In genomic region chr9:655875-656274, GRCh38 we compare ENCODE assay signal across 12 cellular contexts.
DNase-seq lines count a peak whose midpoint lies in the region; ATAC-seq and TF ChIP-seq lines count a peak whose summit lies in the region.
"Had no signal": no experiment of that assay in that cellular context is flagged by ENCODE, and none has a peak within 500 bp of the region (broad histone marks: within the 10 kb centered on the region; RNA-seq: fewer than 3 reads in every experiment).

No MANE protein-coding gene starts in this region.

- H3K9me2 ChIP-seq in GM23248 (ENCODE audit: insufficient read depth), result no peaks in the 10 kb centered on the region

- H3K9me3 ChIP-seq in GM23248 (ENCODE audit: low read depth) (no peaks in the 10 kb centered on the region), mammary epithelial cell (replicated peaks; ENCODE audit: insufficient read depth, low read length) (no peaks in the 10 kb centered on the region), left ventricle myocardium inferior (replicated peaks) (no peaks in the 10 kb centered on the region)
- H3K9me3 ChIP-seq: mucosa of descending colon had no signal

- no peak overlapping the region for H3K9ac ChIP-seq in GM23248
- H3K9ac ChIP-seq in mammary epithelial cell (ENCODE audit: insufficient read depth, low read length), result peak overlapping the region; percentile 31

- H2AFZ ChIP-seq in GM23248 (peak overlapping the region; percentile 44; the same call in 1 of the 2 replicates), mammary epithelial cell (ENCODE audit: low read depth, low read length) (peak overlapping the region; percentile 68)

- H3K4me3 ChIP-seq in GM23248 (no peak overlapping the region), mammary epithelial cell (replicated peaks in 1 of 3; ENCODE audit: insufficient read depth in 1 of 3, low read depth in 2 of 3, low read length in 3 of 3) (no peak overlapping the region), left ventricle myocardium inferior (no peak overlapping the region)
- H3K4me3 ChIP-seq: K562, mucosa of descending colon had no signal

- CTCF ChIA-PET in mammary epithelial cell (lab: Charles Lee; ENCODE audit: low non-redundant PET), result no interaction called here

- H3F3A ChIP-seq in GM23248 (ENCODE audit: insufficient read depth), result no peaks in the 10 kb centered on the region

- no peak for TF ChIP-seq CTCF in mammary epithelial cell (conservative IDR thresholded peaks at IDR 0.05 in 1 of 2, IDR thresholded peaks at IDR 0.05 in 1 of 2; ENCODE audit: extremely low read depth in 1 of 2, insufficient read depth in 1 of 2, low read depth in 1 of 2, low read length in 2 of 2)
- TF ChIP-seq CTCF in left ventricle myocardium inferior (IDR thresholded peaks at IDR 0.05; ENCODE audit: borderline replicate concordance), result no peak

- H3K27me3 ChIP-seq in GM23248 (replicated peaks; ENCODE audit: insufficient read depth), result no peaks in the 10 kb centered on the region
- H3K27me3 ChIP-seq in mammary epithelial cell (ENCODE audit: insufficient read depth, low read length), result no peaks in the 10 kb centered on the region
- H3K27me3 ChIP-seq in left ventricle myocardium inferior (ENCODE audit: low read depth), result no peaks in the 10 kb centered on the region

- 35 to 36% methylated on average over 5 of the region's 5 CpGs for WGBS in GM23248 (ENCODE audit: low coverage in 1 of 2, low lambda C conversion rate in 2 of 2, missing lambda C conversion rate in 2 of 2), 2 experiments
- 5% methylated on average over 5 of the region's 5 CpGs for WGBS in mammary epithelial cell (ENCODE audit: low coverage, missing lambda C conversion rate)

- no peak overlapping the region for H3K4me2 ChIP-seq in GM23248 (ENCODE audit: unreplicated experiment)
- peak overlapping the region; percentile 55 for H3K4me2 ChIP-seq in mammary epithelial cell (ENCODE audit: insufficient read depth, low read depth, low read length)

- no peaks in the 10 kb centered on the region for H3K36me3 ChIP-seq in GM23248 (ENCODE audit: low read depth)
- H3K36me3 ChIP-seq in mammary epithelial cell (ENCODE audit: insufficient read depth, low read length), result no peaks in the 10 kb centered on the region
- no peaks in the 10 kb centered on the region for H3K36me3 ChIP-seq in left ventricle myocardium inferior

- peak; percentile 30 for DNase-seq in GM23248
- peak; percentile 61 for DNase-seq in mammary epithelial cell
- peak; percentile 93 for DNase-seq in left ventricle myocardium inferior
- DNase-seq in sciatic nerve (ENCODE audit: low spot score), result peak; percentile 82
- DNase-seq in NCI-H146 treated with DMSO at 0.1 percent for 48 hours (lab: John Stamatoyannopoulos, UW; ENCODE audit: unreplicated experiment), result no peak
- DNase-seq in SKM-1 treated with dmso at 0.1 percent for 144 hours (lab: John Stamatoyannopoulos, UW; ENCODE audit: unreplicated experiment), result no peak
- DNase-seq in retina, result no peak
- DNase-seq: activated T-cell treated with anti-CD3 and anti-CD28 coated beads, Interleukin-2, amount 50 U/mL, for 24 hours; stimulated activated naive CD4-positive, alpha-beta T cell had no signal

- ATAC-seq in sciatic nerve (peak; percentile 59), GM18861 (IDR thresholded peaks at IDR 0.05; ENCODE audit: unreplicated experiment) (no peak)
- ATAC-seq: K562, mucosa of descending colon had no signal

- H3K27ac ChIP-seq in GM23248 (no peak overlapping the region), mammary epithelial cell (ENCODE audit: insufficient read depth, low read depth, low read length) (peak overlapping the region; percentile 79), left ventricle myocardium inferior (replicated peaks) (peak overlapping the region; percentile 83)

- dilution Hi-C loops in mammary epithelial cell (cut with HindIII; ENCODE audit: low sequenced_read_pairs), result no loop called here

- in situ Hi-C loops in GM23248 (cut with MboI), result no loop called here
- in situ Hi-C loops in mammary epithelial cell (cut with MboI; ENCODE audit: low sequenced_read_pairs in 2 of 2), result no loop called here

- H4K20me1 ChIP-seq in GM23248 (ENCODE audit: insufficient read depth), result no peaks in the 10 kb centered on the region
- no peaks in the 10 kb centered on the region for H4K20me1 ChIP-seq in mammary epithelial cell (ENCODE audit: insufficient read depth, low read length)

- intact Hi-C loops in mammary epithelial cell (cut with micrococcal nuclease) (loop anchor here (5.0 kb wide), 1 partner anchor 46 kb away; no protein-coding TSS in a partner anchor), left ventricle myocardium inferior (cut with micrococcal nuclease) (no loop called here), sciatic nerve (cut with DNase I) (no loop called here)

- no peaks in the 10 kb centered on the region for H3K79me2 ChIP-seq in GM23248 (ENCODE audit: insufficient read depth)
- peaks cover 5% of the 10 kb centered on the region for H3K79me2 ChIP-seq in mammary epithelial cell (ENCODE audit: insufficient read depth, low read length)

- no TSS peak for BruUV-seq in mammary epithelial cell (replicated peaks; lab: Mats Ljungman, UMichigan)

- H3K4me1 ChIP-seq in GM23248 (ENCODE audit: insufficient read depth) (no peaks in the 10 kb centered on the region), mammary epithelial cell (ENCODE audit: insufficient read depth, low read length) (peaks cover 32% of the 10 kb centered on the region), left ventricle myocardium inferior (peaks cover 87% of the 10 kb centered on the region)

Comparison
In these comparisons a context has a peak if more than half of its experiments do, and no peak if none do; other contexts are left out.
1. DNase-seq: peak in GM23248 (single experiment), mammary epithelial cell (single experiment), left ventricle myocardium inferior (single experiment) and sciatic nerve (single experiment); none in NCI-H146 treated with DMSO at 0.1 percent for 48 hours (single experiment), SKM-1 treated with dmso at 0.1 percent for 144 hours (single experiment) and retina (single experiment).